In the genomic region with DNA sequence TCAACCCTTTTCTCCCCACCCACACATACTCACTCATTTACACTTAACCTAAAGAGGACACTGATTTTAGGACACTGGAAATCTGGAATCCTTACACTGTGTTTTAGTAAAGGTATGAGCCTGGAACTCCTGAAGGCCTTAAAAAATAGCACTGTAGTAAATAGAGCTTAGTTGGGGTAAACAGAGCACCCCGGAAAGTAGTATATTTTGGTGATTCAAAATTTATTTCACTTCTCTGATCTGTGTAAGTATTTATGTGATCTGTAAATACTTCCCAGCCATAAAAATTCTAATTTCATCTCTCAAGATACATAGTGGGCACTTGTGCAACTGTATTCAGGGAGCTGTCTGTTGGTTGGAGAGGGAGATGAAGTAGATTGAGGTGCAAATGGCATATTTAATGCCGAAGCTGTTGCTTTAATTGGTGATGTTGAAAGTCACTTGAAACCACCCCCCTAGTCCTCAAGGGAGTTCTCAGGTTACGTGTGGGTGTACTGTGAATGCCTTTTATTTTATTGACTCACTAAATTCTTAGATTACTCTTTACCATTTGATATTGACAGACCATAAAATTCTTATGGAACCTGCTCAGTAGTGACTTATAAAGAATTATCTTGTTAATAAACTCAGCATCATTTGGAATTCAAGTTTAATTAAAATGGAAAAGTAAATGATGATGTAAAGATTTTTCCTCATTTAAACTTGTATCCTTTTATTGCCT, we compare ENCODE assay signal across 11 cellular contexts.
DNase-seq lines count a peak whose midpoint lies in the region; ATAC-seq and TF ChIP-seq lines count a peak whose summit lies in the region.
"Had no signal": no experiment of that assay in that cellular context is flagged by ENCODE, and none has a peak within 500 bp of the region (broad histone marks: within the 10 kb centered on the region; RNA-seq: fewer than 3 reads in every experiment).

No MANE protein-coding gene starts in this region.

- H3K4me1 Mint-ChIP-seq in neural crest cell, result peaks cover 58% of the 10 kb centered on the region
- H3K4me1 Mint-ChIP-seq in immature natural killer cell, result no peaks in the 10 kb centered on the region
- H3K4me1 Mint-ChIP-seq: activated naive CD8-positive, alpha-beta T cell treated with anti-CD3 and anti-CD28 coated beads, Interleukin-2, amount 10 ng/mL, durations not matched to agents 7 days and 5 days; naive thymus-derived CD8-positive, alpha-beta T cell had no signal

- H3K27me3 ChIP-seq in adipocyte (replicated peaks; ENCODE audit: control insufficient read depth, insufficient read depth, low read length), result no peaks in the 10 kb centered on the region

- no peaks in the 10 kb centered on the region for H3K36me3 ChIP-seq in adipocyte (ENCODE audit: control insufficient read depth, insufficient read depth, low read length, severe bottlenecking)

- H3K4me3 Mint-ChIP-seq in neural crest cell (peak overlapping the region; percentile 50), immature natural killer cell (no peak overlapping the region)
- H3K4me3 Mint-ChIP-seq: activated naive CD8-positive, alpha-beta T cell treated with anti-CD3 and anti-CD28 coated beads, Interleukin-2, amount 10 ng/mL, durations not matched to agents 7 days and 5 days; IgD-negative memory B cell; naive thymus-derived CD8-positive, alpha-beta T cell had no signal

- H3K27ac Mint-ChIP-seq in neural crest cell (ENCODE audit: unreplicated experiment) (peak overlapping the region; percentile 97), immature natural killer cell (no peak overlapping the region)
- H3K27ac Mint-ChIP-seq: activated naive CD8-positive, alpha-beta T cell treated with anti-CD3 and anti-CD28 coated beads, Interleukin-2, amount 10 ng/mL, durations not matched to agents 7 days and 5 days; IgD-negative memory B cell; naive thymus-derived CD8-positive, alpha-beta T cell had no signal

- H3K9me3 ChIP-seq in adipocyte (ENCODE audit: control insufficient read depth, low read length), result no peaks in the 10 kb centered on the region

- H3K4me3 ChIP-seq in adipocyte (ENCODE audit: low read length), result no peak overlapping the region

- no peak overlapping the region for H3K9ac ChIP-seq in adipocyte (ENCODE audit: low read length)

- TF ChIP-seq CTCF in neural crest cell (conservative IDR thresholded peaks at IDR 0.05), result no peak

- ATAC-seq in GM18867 (IDR thresholded peaks at IDR 0.05; ENCODE audit: unreplicated experiment) (peak; percentile 52), HG03469 (IDR thresholded peaks at IDR 0.05; ENCODE audit: unreplicated experiment) (no peak), GM21723 (IDR thresholded peaks at IDR 0.05; ENCODE audit: unreplicated experiment) (no peak)
- ATAC-seq: naive thymus-derived CD8-positive, alpha-beta T cell had no signal

- DNase-seq in NCI-H1930 (lab: John Stamatoyannopoulos, UW) (peak; percentile 8 to 77), adipocyte (ENCODE audit: low read depth) (peak; percentile 55), neural crest cell (ENCODE audit: low read depth, low spot score) (no peak), D341Med (ENCODE audit: low spot score) (no peak), immature natural killer cell (no peak)
- DNase-seq: activated naive CD8-positive, alpha-beta T cell treated with anti-CD3 and anti-CD28 coated beads, Interleukin-2, amount 10 ng/mL, durations not matched to agents 7 days and 5 days; naive thymus-derived CD8-positive, alpha-beta T cell had no signal

- H3K4me1 ChIP-seq in adipocyte (ENCODE audit: control insufficient read depth, insufficient read depth, low read length), result no peaks in the 10 kb centered on the region

- H3K27me3 Mint-ChIP-seq in neural crest cell (ENCODE audit: low read depth) (no peaks in the 10 kb centered on the region), immature natural killer cell (ENCODE audit: low read depth in 3 of 3) (peaks cover 0 to 2% (median 0%) of the 10 kb centered on the region in 3 donors)
- H3K27me3 Mint-ChIP-seq: IgD-negative memory B cell had no signal

- H3K36me3 Mint-ChIP-seq in neural crest cell (ENCODE audit: low read depth) (no peaks in the 10 kb centered on the region), immature natural killer cell (no peaks in the 10 kb centered on the region)
- H3K36me3 Mint-ChIP-seq: activated naive CD8-positive, alpha-beta T cell treated with anti-CD3 and anti-CD28 coated beads, Interleukin-2, amount 10 ng/mL, durations not matched to agents 7 days and 5 days; IgD-negative memory B cell; naive thymus-derived CD8-positive, alpha-beta T cell had no signal

- H3K9me3 Mint-ChIP-seq in neural crest cell (no peaks in the 10 kb centered on the region), immature natural killer cell (no peaks in the 10 kb centered on the region)
- H3K9me3 Mint-ChIP-seq: activated naive CD8-positive, alpha-beta T cell treated with anti-CD3 and anti-CD28 coated beads, Interleukin-2, amount 10 ng/mL, durations not matched to agents 7 days and 5 days; IgD-negative memory B cell; naive thymus-derived CD8-positive, alpha-beta T cell had no signal

Comparison
In these comparisons a context has a peak if more than half of its experiments do, and no peak if none do; other contexts are left out.
1. DNase-seq: peak in NCI-H1930 (2 of 2) and adipocyte (single experiment); none in neural crest cell (single experiment), D341Med (single experiment) and immature natural killer cell (0 of 3).